2 cellular contexts compared by ENCODE assay signal in the genomic region with DNA sequence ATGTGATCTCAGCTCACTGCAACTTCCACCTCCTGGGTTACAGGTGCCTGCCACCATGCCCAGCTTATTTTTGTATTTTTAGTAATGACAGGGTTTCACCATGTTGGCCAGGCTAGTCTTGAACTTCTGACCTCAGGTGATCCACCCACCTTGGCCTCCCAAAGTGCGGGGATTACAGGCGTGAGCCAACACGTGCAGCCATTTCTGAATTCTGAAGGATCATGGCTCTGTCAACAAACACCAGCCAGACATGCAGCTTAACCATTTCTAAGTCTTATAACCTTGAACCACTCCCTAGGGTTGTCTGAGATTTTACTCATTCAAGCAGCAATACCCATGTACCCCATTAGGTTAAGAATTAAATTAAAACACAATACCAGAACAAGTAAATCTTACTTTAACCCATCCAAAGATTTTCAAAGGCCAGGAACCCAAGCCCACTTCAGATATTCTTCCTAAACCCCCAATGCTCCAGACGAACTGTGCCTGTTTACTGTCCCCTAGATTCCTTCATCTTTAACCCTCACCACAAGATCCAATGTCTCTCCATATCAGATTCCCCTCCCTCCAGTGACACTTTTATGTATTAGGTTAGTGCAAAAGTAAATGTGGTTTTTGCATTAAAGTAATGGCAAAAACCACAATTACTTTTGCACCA.
TF ChIP-seq lines count a peak whose summit lies in the region.

No MANE protein-coding gene starts in this region.

TF ChIP-seq in HCT116, 20 proteins besides CTCF, POLR2A, EP300 and RAD21:
- no peak for TF ChIP-seq FOSL1 (IDR thresholded peaks at IDR 0.05; ENCODE audit: low read depth)
- TF ChIP-seq SP1 (IDR thresholded peaks at IDR 0.05; ENCODE audit: low read depth), result no peak
- TF ChIP-seq, protein P1, sequence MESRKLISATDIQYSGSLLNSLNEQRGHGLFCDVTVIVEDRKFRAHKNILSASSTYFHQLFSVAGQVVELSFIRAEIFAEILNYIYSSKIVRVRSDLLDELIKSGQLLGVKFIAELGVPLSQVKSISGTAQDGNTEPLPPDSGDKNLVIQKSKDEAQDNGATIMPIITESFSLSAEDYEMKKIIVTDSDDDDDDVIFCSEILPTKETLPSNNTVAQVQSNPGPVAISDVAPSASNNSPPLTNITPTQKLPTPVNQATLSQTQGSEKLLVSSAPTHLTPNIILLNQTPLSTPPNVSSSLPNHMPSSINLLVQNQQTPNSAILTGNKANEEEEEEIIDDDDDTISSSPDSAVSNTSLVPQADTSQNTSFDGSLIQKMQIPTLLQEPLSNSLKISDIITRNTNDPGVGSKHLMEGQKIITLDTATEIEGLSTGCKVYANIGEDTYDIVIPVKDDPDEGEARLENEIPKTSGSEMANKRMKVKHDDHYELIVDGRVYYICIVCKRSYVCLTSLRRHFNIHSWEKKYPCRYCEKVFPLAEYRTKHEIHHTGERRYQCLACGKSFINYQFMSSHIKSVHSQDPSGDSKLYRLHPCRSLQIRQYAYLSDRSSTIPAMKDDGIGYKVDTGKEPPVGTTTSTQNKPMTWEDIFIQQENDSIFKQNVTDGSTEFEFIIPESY (IDR thresholded peaks at IDR 0.05; ENCODE audit: extremely low read depth, insufficient replicate concordance, low read length), result no peak
- 0 out of 2 replicates have a peak, but pooled peaks have one; percentile 16 for TF ChIP-seq JUND (IDR thresholded peaks at IDR 0.05)
- 0 out of 2 replicates have a peak, but pooled peaks have one; percentile 29 for TF ChIP-seq POLR2AphosphoS5 (IDR thresholded peaks at IDR 0.05; ENCODE audit: low read depth, low read length)
- TF ChIP-seq, protein P2, sequence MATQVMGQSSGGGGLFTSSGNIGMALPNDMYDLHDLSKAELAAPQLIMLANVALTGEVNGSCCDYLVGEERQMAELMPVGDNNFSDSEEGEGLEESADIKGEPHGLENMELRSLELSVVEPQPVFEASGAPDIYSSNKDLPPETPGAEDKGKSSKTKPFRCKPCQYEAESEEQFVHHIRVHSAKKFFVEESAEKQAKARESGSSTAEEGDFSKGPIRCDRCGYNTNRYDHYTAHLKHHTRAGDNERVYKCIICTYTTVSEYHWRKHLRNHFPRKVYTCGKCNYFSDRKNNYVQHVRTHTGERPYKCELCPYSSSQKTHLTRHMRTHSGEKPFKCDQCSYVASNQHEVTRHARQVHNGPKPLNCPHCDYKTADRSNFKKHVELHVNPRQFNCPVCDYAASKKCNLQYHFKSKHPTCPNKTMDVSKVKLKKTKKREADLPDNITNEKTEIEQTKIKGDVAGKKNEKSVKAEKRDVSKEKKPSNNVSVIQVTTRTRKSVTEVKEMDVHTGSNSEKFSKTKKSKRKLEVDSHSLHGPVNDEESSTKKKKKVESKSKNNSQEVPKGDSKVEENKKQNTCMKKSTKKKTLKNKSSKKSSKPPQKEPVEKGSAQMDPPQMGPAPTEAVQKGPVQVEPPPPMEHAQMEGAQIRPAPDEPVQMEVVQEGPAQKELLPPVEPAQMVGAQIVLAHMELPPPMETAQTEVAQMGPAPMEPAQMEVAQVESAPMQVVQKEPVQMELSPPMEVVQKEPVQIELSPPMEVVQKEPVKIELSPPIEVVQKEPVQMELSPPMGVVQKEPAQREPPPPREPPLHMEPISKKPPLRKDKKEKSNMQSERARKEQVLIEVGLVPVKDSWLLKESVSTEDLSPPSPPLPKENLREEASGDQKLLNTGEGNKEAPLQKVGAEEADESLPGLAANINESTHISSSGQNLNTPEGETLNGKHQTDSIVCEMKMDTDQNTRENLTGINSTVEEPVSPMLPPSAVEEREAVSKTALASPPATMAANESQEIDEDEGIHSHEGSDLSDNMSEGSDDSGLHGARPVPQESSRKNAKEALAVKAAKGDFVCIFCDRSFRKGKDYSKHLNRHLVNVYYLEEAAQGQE (IDR thresholded peaks at IDR 0.05; ENCODE audit: low read depth), result no peak
- TF ChIP-seq ZFX (IDR thresholded peaks at IDR 0.05), result no peak

TF ChIP-seq in K562, 482 proteins besides CTCF, POLR2A, EP300 and RAD21:
- peak in 1 of 2 experiments; percentile 47; a peak in 1 of 4 replicates for TF ChIP-seq TEAD1 (CRISPR knock-in tag; IDR thresholded peaks at IDR 0.05)
- peak; percentile 81 for TF ChIP-seq OTX1 (CRISPR knock-in tag; IDR thresholded peaks at IDR 0.05)
- TF ChIP-seq FOXJ2 (tag; IDR thresholded peaks at IDR 0.05), result no peak
- TF ChIP-seq, protein P3, sequence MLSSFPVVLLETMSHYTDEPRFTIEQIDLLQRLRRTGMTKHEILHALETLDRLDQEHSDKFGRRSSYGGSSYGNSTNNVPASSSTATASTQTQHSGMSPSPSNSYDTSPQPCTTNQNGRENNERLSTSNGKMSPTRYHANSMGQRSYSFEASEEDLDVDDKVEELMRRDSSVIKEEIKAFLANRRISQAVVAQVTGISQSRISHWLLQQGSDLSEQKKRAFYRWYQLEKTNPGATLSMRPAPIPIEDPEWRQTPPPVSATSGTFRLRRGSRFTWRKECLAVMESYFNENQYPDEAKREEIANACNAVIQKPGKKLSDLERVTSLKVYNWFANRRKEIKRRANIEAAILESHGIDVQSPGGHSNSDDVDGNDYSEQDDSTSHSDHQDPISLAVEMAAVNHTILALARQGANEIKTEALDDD (IDR thresholded peaks at IDR 0.05), result no peak
- TF ChIP-seq POLR2H (tag; IDR thresholded peaks at IDR 0.05; ENCODE audit: low read depth), result peak; percentile 19; the same call in 1 of the 2 replicates
- TF ChIP-seq, protein P4, sequence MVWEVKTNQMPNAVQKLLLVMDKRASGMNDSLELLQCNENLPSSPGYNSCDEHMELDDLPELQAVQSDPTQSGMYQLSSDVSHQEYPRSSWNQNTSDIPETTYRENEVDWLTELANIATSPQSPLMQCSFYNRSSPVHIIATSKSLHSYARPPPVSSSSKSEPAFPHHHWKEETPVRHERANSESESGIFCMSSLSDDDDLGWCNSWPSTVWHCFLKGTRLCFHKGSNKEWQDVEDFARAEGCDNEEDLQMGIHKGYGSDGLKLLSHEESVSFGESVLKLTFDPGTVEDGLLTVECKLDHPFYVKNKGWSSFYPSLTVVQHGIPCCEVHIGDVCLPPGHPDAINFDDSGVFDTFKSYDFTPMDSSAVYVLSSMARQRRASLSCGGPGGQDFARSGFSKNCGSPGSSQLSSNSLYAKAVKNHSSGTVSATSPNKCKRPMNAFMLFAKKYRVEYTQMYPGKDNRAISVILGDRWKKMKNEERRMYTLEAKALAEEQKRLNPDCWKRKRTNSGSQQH (CRISPR knock-in tag; IDR thresholded peaks at IDR 0.05), result peak; percentile 52; the same call in 1 of the 2 replicates
- no peak for TF ChIP-seq STAG1 (CRISPR knock-in tag; IDR thresholded peaks at IDR 0.05; ENCODE audit: borderline replicate concordance)
- 0 out of 2 replicates have a peak, but pooled peaks have one; percentile 30 for TF ChIP-seq POLR2AphosphoS2 (IDR thresholded peaks at IDR 0.05; ENCODE audit: low read length)
- TF ChIP-seq ZNF41 (CRISPR knock-in tag; conservative IDR thresholded peaks at IDR 0.05), result 0 out of 2 replicates have a peak, but pooled peaks have one; percentile 11
- TF ChIP-seq ZNF217 (CRISPR knock-in tag; IDR thresholded peaks at IDR 0.05), result no peak
- TF ChIP-seq, protein P5, sequence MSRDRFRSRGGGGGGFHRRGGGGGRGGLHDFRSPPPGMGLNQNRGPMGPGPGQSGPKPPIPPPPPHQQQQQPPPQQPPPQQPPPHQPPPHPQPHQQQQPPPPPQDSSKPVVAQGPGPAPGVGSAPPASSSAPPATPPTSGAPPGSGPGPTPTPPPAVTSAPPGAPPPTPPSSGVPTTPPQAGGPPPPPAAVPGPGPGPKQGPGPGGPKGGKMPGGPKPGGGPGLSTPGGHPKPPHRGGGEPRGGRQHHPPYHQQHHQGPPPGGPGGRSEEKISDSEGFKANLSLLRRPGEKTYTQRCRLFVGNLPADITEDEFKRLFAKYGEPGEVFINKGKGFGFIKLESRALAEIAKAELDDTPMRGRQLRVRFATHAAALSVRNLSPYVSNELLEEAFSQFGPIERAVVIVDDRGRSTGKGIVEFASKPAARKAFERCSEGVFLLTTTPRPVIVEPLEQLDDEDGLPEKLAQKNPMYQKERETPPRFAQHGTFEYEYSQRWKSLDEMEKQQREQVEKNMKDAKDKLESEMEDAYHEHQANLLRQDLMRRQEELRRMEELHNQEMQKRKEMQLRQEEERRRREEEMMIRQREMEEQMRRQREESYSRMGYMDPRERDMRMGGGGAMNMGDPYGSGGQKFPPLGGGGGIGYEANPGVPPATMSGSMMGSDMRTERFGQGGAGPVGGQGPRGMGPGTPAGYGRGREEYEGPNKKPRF (IDR thresholded peaks at IDR 0.05; ENCODE audit: low read depth, low read length), result no peak
- TF ChIP-seq, protein P6, sequence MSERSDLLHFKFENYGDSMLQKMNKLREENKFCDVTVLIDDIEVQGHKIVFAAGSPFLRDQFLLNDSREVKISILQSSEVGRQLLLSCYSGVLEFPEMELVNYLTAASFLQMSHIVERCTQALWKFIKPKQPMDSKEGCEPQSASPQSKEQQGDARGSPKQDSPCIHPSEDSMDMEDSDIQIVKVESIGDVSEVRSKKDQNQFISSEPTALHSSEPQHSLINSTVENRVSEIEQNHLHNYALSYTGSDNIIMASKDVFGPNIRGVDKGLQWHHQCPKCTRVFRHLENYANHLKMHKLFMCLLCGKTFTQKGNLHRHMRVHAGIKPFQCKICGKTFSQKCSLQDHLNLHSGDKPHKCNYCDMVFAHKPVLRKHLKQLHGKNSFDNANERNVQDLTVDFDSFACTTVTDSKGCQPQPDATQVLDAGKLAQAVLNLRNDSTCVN (CRISPR knock-in tag; IDR thresholded peaks at IDR 0.05), result 0 out of 2 replicates have a peak, but pooled peaks have one; percentile 23
- TF ChIP-seq POLR2AphosphoS5 (IDR thresholded peaks at IDR 0.05; ENCODE audit: control insufficient read depth, insufficient read depth, low read depth, low read length), result peak; percentile 47; the same call in 1 of the 2 replicates
- no peak for TF ChIP-seq CREBBP (IDR thresholded peaks at IDR 0.05; ENCODE audit: low read depth, low read length)
- peak; percentile 71 for TF ChIP-seq SUPT5H (IDR thresholded peaks at IDR 0.05)
- no peak for TF ChIP-seq ZNF274 (IDR thresholded peaks at IDR 0.05; ENCODE audit: borderline replicate concordance, low read depth, low read length)
- TF ChIP-seq, protein P7, sequence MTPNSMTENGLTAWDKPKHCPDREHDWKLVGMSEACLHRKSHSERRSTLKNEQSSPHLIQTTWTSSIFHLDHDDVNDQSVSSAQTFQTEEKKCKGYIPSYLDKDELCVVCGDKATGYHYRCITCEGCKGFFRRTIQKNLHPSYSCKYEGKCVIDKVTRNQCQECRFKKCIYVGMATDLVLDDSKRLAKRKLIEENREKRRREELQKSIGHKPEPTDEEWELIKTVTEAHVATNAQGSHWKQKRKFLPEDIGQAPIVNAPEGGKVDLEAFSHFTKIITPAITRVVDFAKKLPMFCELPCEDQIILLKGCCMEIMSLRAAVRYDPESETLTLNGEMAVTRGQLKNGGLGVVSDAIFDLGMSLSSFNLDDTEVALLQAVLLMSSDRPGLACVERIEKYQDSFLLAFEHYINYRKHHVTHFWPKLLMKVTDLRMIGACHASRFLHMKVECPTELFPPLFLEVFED (CRISPR knock-in tag; conservative IDR thresholded peaks at IDR 0.05), result peak; percentile 85; the same call in 1 of the 2 replicates
- TF ChIP-seq ZNF444 (CRISPR knock-in tag; IDR thresholded peaks at IDR 0.05), result 0 out of 2 replicates have a peak, but pooled peaks have one; percentile 25
- TF ChIP-seq TCF7L2 (IDR thresholded peaks at IDR 0.05; ENCODE audit: low read depth, low read length), result no peak
- TF ChIP-seq POLR2B (IDR thresholded peaks at IDR 0.05; ENCODE audit: low read depth, partially characterized antibody), result peak; percentile 56
- TF ChIP-seq POLR2G (IDR thresholded peaks at IDR 0.05; ENCODE audit: low read depth, low read length), result no peak
- TF ChIP-seq THRAP3 (IDR thresholded peaks at IDR 0.05; ENCODE audit: borderline replicate concordance), result no peak
- TF ChIP-seq HNRNPUL1 (IDR thresholded peaks at IDR 0.05; ENCODE audit: low read length), result no peak
- TF ChIP-seq PML (IDR thresholded peaks at IDR 0.05; ENCODE audit: low read length), result 0 out of 2 replicates have a peak, but pooled peaks have one; percentile 16
- TF ChIP-seq ZNF586 (CRISPR knock-in tag; conservative IDR thresholded peaks at IDR 0.05), result 0 out of 2 replicates have a peak, but pooled peaks have one; percentile 23
